Comparison of ENCODE assay signal across 8 cellular contexts in genomic region chr4:55345980-55346850, GRCh38. TPM values are rescaled to one million over a fixed set of nuclear protein-coding genes. Genes with fewer than 3 reads are reported as not detected.
A peak's percentile ranks its signal among the peaks of the same experiment; 100 is the strongest.
DNase-seq lines count a peak whose midpoint lies in the region; ATAC-seq and TF ChIP-seq lines count a peak whose summit lies in the region.

SRD5A3 (plus strand) TSS chr4:55346242; CDS start chr4:55346337, 95 bp downstream.

- H3K36me3 ChIP-seq in uterus, result no peaks in the 10 kb centered on the region

- peak within 1 kb of the TSS; percentile 85 for H3K27ac Mint-ChIP-seq in T-helper 1 cell treated with Interleukin-12 subunit alpha and Interleukin-12 subunit beta and Interleukin-4 antibody, amounts not matched to agents 30 μg/mL and 1 μg/mL, for 36 hours

- H3K27me3 ChIP-seq in uterus, result no peaks in the 10 kb centered on the region

- intact Hi-C loops in left ventricle myocardium superior (cut with micrococcal nuclease) (loop anchor here (10.0 kb wide), 2 partner anchors 49 to 209 kb away; partner anchors contain the start of gene TMEM165), uterus (cut with DNase I; ENCODE audit: low total_unique reads) (no loop called here)

- in situ Hi-C loops in GM13977 (cut with MboI; ENCODE audit: low pct_unique_long_range_greater_than_20kb, low sequenced_read_pairs, unreplicated experiment), result no loop called here

- H3K4me1 ChIP-seq in uterus, result no peaks in the 10 kb centered on the region

- H3K27me3 Mint-ChIP-seq in T-helper 1 cell treated with Interleukin-12 subunit alpha and Interleukin-12 subunit beta and Interleukin-4 antibody, amounts not matched to agents 30 μg/mL and 1 μg/mL, for 36 hours (ENCODE audit: low read depth), result no peaks in the 10 kb centered on the region

- peaks cover 22% of the 10 kb centered on the region for H3K4me1 Mint-ChIP-seq in T-helper 1 cell treated with Interleukin-12 subunit alpha and Interleukin-12 subunit beta and Interleukin-4 antibody, amounts not matched to agents 30 μg/mL and 1 μg/mL, for 36 hours (ENCODE audit: low read depth)

- H3K36me3 Mint-ChIP-seq in T-helper 1 cell treated with Interleukin-12 subunit alpha and Interleukin-12 subunit beta and Interleukin-4 antibody, amounts not matched to agents 30 μg/mL and 1 μg/mL, for 36 hours (ENCODE audit: low read depth), result no peaks in the 10 kb centered on the region

- H3K4me3 Mint-ChIP-seq in T-helper 1 cell treated with Interleukin-12 subunit alpha and Interleukin-12 subunit beta and Interleukin-4 antibody, amounts not matched to agents 30 μg/mL and 1 μg/mL, for 36 hours, result peak within 1 kb of the TSS; percentile 88

- peak; percentile 94 for DNase-seq in GM13977 (ENCODE audit: low spot score)
- DNase-seq in NCI-H1105 (lab: John Stamatoyannopoulos, UW), result peak; percentile 38
- DNase-seq in amniotic stem cell (lab: John Stamatoyannopoulos, UW), result peak; percentile 56
- DNase-seq in left ventricle myocardium superior, result peak; percentile 94
- peak; percentile 87 for DNase-seq in putamen (ENCODE audit: low spot score)
- peak; percentile 80 to 88 for DNase-seq in uterus

- TF ChIP-seq CTCF in GM13977 (IDR thresholded peaks at IDR 0.05; ENCODE audit: extremely low read depth, insufficient read depth, missing control alignments) (peak; percentile 94), uterus (IDR thresholded peaks at IDR 0.05) (peak; percentile 90 to 95 (median 90))

- no peaks in the 10 kb centered on the region for H3K9me3 ChIP-seq in uterus

- ATAC-seq in HG02678 (IDR thresholded peaks at IDR 0.05; ENCODE audit: unreplicated experiment), result peak; percentile 93
- peak; percentile 98 for ATAC-seq in left ventricle myocardium superior

- H3K27ac ChIP-seq in uterus, result peak within 1 kb of the TSS; percentile 96 to 97

- no peaks in the 10 kb centered on the region for H3K9me3 Mint-ChIP-seq in T-helper 1 cell treated with Interleukin-12 subunit alpha and Interleukin-12 subunit beta and Interleukin-4 antibody, amounts not matched to agents 30 μg/mL and 1 μg/mL, for 36 hours

- H3K4me3 ChIP-seq in uterus, result peak within 1 kb of the TSS; percentile 51 to 88

- TF ChIP-seq POLR2A in uterus (IDR thresholded peaks at IDR 0.05), result peak; percentile 49 to 55

RNA-seq across cellular contexts. Expression of gene SRD5A3, which starts in this region (rescaled TPM):
- total RNA-seq in left ventricle myocardium superior (8.7 TPM), uterus (1 to 10 TPM; 1.0 to 6.1 (median 2.9) TPM)

Comparison
In these comparisons a context has a peak if more than half of its experiments do, and no peak if none do; other contexts are left out.
1. Peak in every context shown above with its lines: DNase-seq, ATAC-seq, H3K4me3 ChIP-seq and H3K27ac ChIP-seq.
2. DNase-seq: peak in every context shown above with its lines; median percentile 94 in GM13977; 94 in left ventricle myocardium superior; 87 in putamen; 84 in uterus; 56 in amniotic stem cell; 38 in NCI-H1105.